ENCODE assay signal across 8 cellular contexts in genomic region chr17:39939588-39940419, GRCh38.
A peak's percentile ranks its signal among the peaks of the same experiment; 100 is the strongest.
DNase-seq lines count a peak whose midpoint lies in the region; ATAC-seq and TF ChIP-seq lines count a peak whose summit lies in the region.

No MANE protein-coding gene starts in this region.

- no peaks in the 10 kb centered on the region for H3K9me3 Mint-ChIP-seq in activated naive CD8-positive, alpha-beta T cell (ENCODE audit: low read depth)

- ATAC-seq in GM21529 (IDR thresholded peaks at IDR 0.05; ENCODE audit: unreplicated experiment) = no peak

- H3K27ac Mint-ChIP-seq in activated naive CD8-positive, alpha-beta T cell = peak overlapping the region; percentile 50

- H3K36me3 Mint-ChIP-seq in activated naive CD8-positive, alpha-beta T cell = no peaks in the 10 kb centered on the region

- H3K4me1 Mint-ChIP-seq in activated naive CD8-positive, alpha-beta T cell (ENCODE audit: low read depth) = peaks cover 18% of the 10 kb centered on the region

- H3K4me3 Mint-ChIP-seq in activated naive CD8-positive, alpha-beta T cell = peak overlapping the region; percentile 14

- no peaks in the 10 kb centered on the region for H3K27me3 Mint-ChIP-seq in activated naive CD8-positive, alpha-beta T cell

- peak; percentile 41 for TF ChIP-seq CTCF in GM20000 (IDR thresholded peaks at IDR 0.05; ENCODE audit: extremely low read depth, missing control alignments)

- DNase-seq in DMS 273 (lab: John Stamatoyannopoulos, UW; ENCODE audit: unreplicated experiment) = peak; percentile 88
- peak; percentile 59 for DNase-seq in GM20000 (ENCODE audit: low spot score)
- DNase-seq in NCI-H2227 treated with DMSO at 0.1 percent for 48 hours (lab: John Stamatoyannopoulos, UW) = peak; percentile 26
- peak; percentile 85 for DNase-seq in left kidney (ENCODE audit: low read depth, low spot score)
- DNase-seq in iPS-NIHi7 (ENCODE audit: extremely low spot score) = no peak
- no peak for DNase-seq in iPS-NIHi11 (ENCODE audit: low spot score)

Comparison
In these comparisons a context has a peak if more than half of its experiments do, and no peak if none do; other contexts are left out.
1. DNase-seq: peak in DMS 273 (single experiment), GM20000 (single experiment), NCI-H2227 treated with DMSO at 0.1 percent for 48 hours (single experiment) and left kidney (single experiment); none in iPS-NIHi7 (single experiment) and iPS-NIHi11 (single experiment).